15 cellular contexts compared by ENCODE assay signal in the genomic region with DNA sequence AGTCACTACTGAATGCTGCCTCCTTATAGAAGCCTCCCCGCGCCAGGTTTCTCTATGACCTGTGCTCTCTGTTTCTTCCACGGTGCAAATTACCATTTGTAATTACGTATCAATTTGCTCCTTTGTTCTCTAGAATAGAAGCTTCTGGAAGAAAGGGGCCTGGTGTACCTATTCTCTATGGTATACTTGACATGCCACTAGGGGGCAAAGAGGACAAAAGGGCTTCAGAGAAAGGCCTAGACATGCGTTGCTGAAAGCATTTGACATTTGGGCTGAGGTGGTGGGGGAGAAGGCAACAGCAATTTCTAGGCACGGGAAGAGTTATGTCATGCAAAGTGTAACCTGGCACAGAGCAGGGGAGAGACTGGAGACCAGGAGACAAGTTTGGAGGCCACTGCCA.
A peak's percentile ranks its signal among the peaks of the same experiment; 100 is the strongest.
DNase-seq lines count a peak whose midpoint lies in the region; ATAC-seq and TF ChIP-seq lines count a peak whose summit lies in the region.
"Had no signal": no experiment of that assay in that cellular context is flagged by ENCODE, and none has a peak within 500 bp of the region (broad histone marks: within the 10 kb centered on the region; RNA-seq: fewer than 3 reads in every experiment).

No MANE protein-coding gene starts in this region.

- H3K27ac Mint-ChIP-seq in GM23338 = no peak overlapping the region
- no peak overlapping the region for H3K27ac Mint-ChIP-seq in natural killer cell
- H3K27ac Mint-ChIP-seq: T-cell had no signal

- no peaks in the 10 kb centered on the region for H3K9me3 ChIP-seq in DND-41 (ENCODE audit: insufficient read depth, low read length, severe bottlenecking)

- TF ChIP-seq CTCF in DND-41 (IDR thresholded peaks at IDR 0.05; ENCODE audit: borderline replicate concordance, extremely low read depth, low read length, poor library complexity, severe bottlenecking) = peak; percentile 11
- peak; percentile 37 to 48 for TF ChIP-seq CTCF in GM23338 (conservative IDR thresholded peaks at IDR 0.05; ENCODE audit: low read depth in 2 of 2)
- peak; percentile 35 for TF ChIP-seq CTCF in foreskin keratinocyte (conservative IDR thresholded peaks at IDR 0.05)
- no peak for TF ChIP-seq CTCF in natural killer cell (IDR thresholded peaks at IDR 0.05)

- H3K9ac ChIP-seq in DND-41 (ENCODE audit: low read depth, low read length) = no peak overlapping the region

- peaks cover 18% of the 10 kb centered on the region for H3K9me3 Mint-ChIP-seq in GM23338
- peaks cover 6 to 9% of the 10 kb centered on the region in 2 donors for H3K9me3 Mint-ChIP-seq in natural killer cell

- H3K79me2 ChIP-seq in DND-41 (ENCODE audit: insufficient read depth, low read length) (no peaks in the 10 kb centered on the region), GM23338 (replicated peaks; ENCODE audit: insufficient read depth) (no peaks in the 10 kb centered on the region)

- H3K27me3 ChIP-seq in DND-41 (ENCODE audit: insufficient read depth, low read length, poor library complexity) (no peaks in the 10 kb centered on the region), GM23338 (ENCODE audit: insufficient read depth) (no peaks in the 10 kb centered on the region), foreskin keratinocyte (no peaks in the 10 kb centered on the region)

- no peaks in the 10 kb centered on the region for H4K20me1 ChIP-seq in DND-41 (ENCODE audit: insufficient read depth, low read length)
- H4K20me1 ChIP-seq in GM23338 (replicated peaks; ENCODE audit: insufficient read depth) = no peaks in the 10 kb centered on the region

- H3K36me3 Mint-ChIP-seq in GM23338 (ENCODE audit: low read depth) = peaks cover 10% of the 10 kb centered on the region
- no peaks in the 10 kb centered on the region for H3K36me3 Mint-ChIP-seq in natural killer cell
- H3K36me3 Mint-ChIP-seq: T-cell had no signal

- peaks cover 6% of the 10 kb centered on the region for H3K27me3 Mint-ChIP-seq in GM23338 (ENCODE audit: insufficient read depth, low read depth, poor library complexity)
- peaks cover 0 to 5% of the 10 kb centered on the region in 2 donors for H3K27me3 Mint-ChIP-seq in natural killer cell (ENCODE audit: low read depth in 2 of 2)

- intact Hi-C loops in natural killer cell (cut with micrococcal nuclease) = no loop called here

- H3K4me2 ChIP-seq in DND-41 (ENCODE audit: insufficient read depth, low read length) (no peak overlapping the region), GM23338 (no peak overlapping the region)

- H3K4me1 Mint-ChIP-seq in GM23338 (peaks cover 6% of the 10 kb centered on the region), natural killer cell (no peaks in the 10 kb centered on the region)
- H3K4me1 Mint-ChIP-seq: T-cell had no signal

- H3K9me2 ChIP-seq in GM23338 (ENCODE audit: insufficient read depth) = peaks cover 5% of the 10 kb centered on the region; the same call in 1 of the 2 replicates

- no peak overlapping the region for H2AFZ ChIP-seq in DND-41 (ENCODE audit: low read depth, low read length)
- peak overlapping the region; percentile 52; the same call in 1 of the 2 replicates for H2AFZ ChIP-seq in GM23338

- DNase-seq in DND-41 (no peak), GM23338 (ENCODE audit: low spot score) (peak; percentile 52), OCI-M1 (lab: John Stamatoyannopoulos, UW) (peak; percentile 4), foreskin keratinocyte (no peak), natural killer cell (no peak), NCI-H187 (lab: John Stamatoyannopoulos, UW) (no peak)
- no peak for DNase-seq in activated naive CD4-positive, alpha-beta T cell treated with anti-CD3 and anti-CD28 coated beads, Interleukin-2, amount 50 U/mL, for 16 hours
- DNase-seq: activated effector memory CD4-positive, alpha-beta T cell treated with anti-CD3 and anti-CD28 coated beads, Interleukin-2, amount 50 U/mL, for 16 hours; cortex of kidney; MM.1S; NCI-H2029; right cardiac atrium; SHP77; T-cell had no signal

- ATAC-seq in DND-41 (ENCODE audit: insufficient read depth, low read depth) (no peak), GM23338 (peak; percentile 54), foreskin keratinocyte (no peak), natural killer cell (no peak)
- ATAC-seq: right cardiac atrium, T-cell had no signal

- H3K27ac ChIP-seq in DND-41 (ENCODE audit: low read length) = no peak overlapping the region
- H3K27ac ChIP-seq in GM23338 (ENCODE audit: low read depth) = no peak overlapping the region
- no peak overlapping the region for H3K27ac ChIP-seq in foreskin keratinocyte
- H3K27ac ChIP-seq: HL-60 had no signal

- H3K36me3 ChIP-seq in DND-41 (ENCODE audit: insufficient read depth, low read length) (no peaks in the 10 kb centered on the region), GM23338 (ENCODE audit: insufficient read depth) (no peaks in the 10 kb centered on the region)

- H3K4me1 ChIP-seq in DND-41 (ENCODE audit: insufficient read depth, low read length) = no peaks in the 10 kb centered on the region
- no peaks in the 10 kb centered on the region for H3K4me1 ChIP-seq in GM23338 (ENCODE audit: insufficient read depth)
- peaks cover 4% of the 10 kb centered on the region for H3K4me1 ChIP-seq in foreskin keratinocyte

- no peak overlapping the region for H3K4me3 Mint-ChIP-seq in GM23338
- no peak overlapping the region for H3K4me3 Mint-ChIP-seq in natural killer cell
- H3K4me3 Mint-ChIP-seq: T-cell had no signal

- no peaks in the 10 kb centered on the region for H3F3A ChIP-seq in GM23338 (replicated peaks; ENCODE audit: low read depth)

- H3K4me3 ChIP-seq in DND-41 (ENCODE audit: low read depth in 1 of 2, low read length in 2 of 2) (no peak overlapping the region), GM23338 (no peak overlapping the region)

TF ChIP-seq in GM23338, 12 proteins besides CTCF, POLR2A, EP300 and RAD21:
- TF ChIP-seq CREB1 (CRISPR knock-in tag; IDR thresholded peaks at IDR 0.05; ENCODE audit: low read depth) (no peak), STAT1 (IDR thresholded peaks at IDR 0.05; ENCODE audit: unreplicated experiment) (no peak), ZNF114 (CRISPR knock-in tag; IDR thresholded peaks at IDR 0.05) (no peak), JUNB (IDR thresholded peaks at IDR 0.05; ENCODE audit: unreplicated experiment) (no peak), EZH2 (IDR thresholded peaks at IDR 0.05; ENCODE audit: low read depth, unreplicated experiment) (no peak)

Comparison
In these comparisons a context has a peak if more than half of its experiments do, and no peak if none do; other contexts are left out.
1. DNase-seq: peak in GM23338 (single experiment) and OCI-M1 (single experiment); none in DND-41 (single experiment), foreskin keratinocyte (0 of 2), activated naive CD4-positive, alpha-beta T cell treated with anti-CD3 and anti-CD28 coated beads, Interleukin-2, amount 50 U/mL, for 16 hours (single experiment), natural killer cell (single experiment) and NCI-H187 (0 of 2).